26 cellular contexts compared by ENCODE assay signal in the genomic region with DNA sequence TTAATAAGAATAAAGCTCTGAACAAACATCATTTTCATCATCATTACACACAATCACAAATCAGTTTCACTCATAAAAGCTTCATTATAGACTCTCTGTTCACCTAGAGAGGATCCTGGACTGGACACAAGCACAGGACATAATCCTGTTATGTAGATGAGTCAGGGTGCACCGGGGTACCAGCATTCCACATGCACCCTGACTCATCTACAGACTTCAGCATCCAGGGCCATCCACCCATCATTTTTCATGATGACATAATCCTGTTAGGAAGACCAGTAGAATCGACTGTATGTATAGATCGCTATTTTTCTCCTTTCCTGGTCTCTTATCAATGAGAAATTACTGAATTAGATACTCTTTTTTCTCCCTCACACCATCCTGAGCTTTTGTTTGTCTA.
DNase-seq lines count a peak whose midpoint lies in the region; ATAC-seq and TF ChIP-seq lines count a peak whose summit lies in the region.
"Had no signal": no experiment of that assay in that cellular context is flagged by ENCODE, and none has a peak within 500 bp of the region (broad histone marks: within the 10 kb centered on the region; RNA-seq: fewer than 3 reads in every experiment).

No MANE protein-coding gene starts in this region.

- WGBS in esophagus muscularis mucosa, result 70% methylated on average over 3 of the region's 3 CpGs

- no peak for ATAC-seq in HG03432 (IDR thresholded peaks at IDR 0.05; ENCODE audit: unreplicated experiment)
- ATAC-seq: effector memory CD8-positive, alpha-beta T cell; left cardiac atrium had no signal

- intact Hi-C loops in esophagus muscularis mucosa (cut with DNase I), result no loop called here

- no peak for TF ChIP-seq EP300 in esophagus muscularis mucosa (IDR thresholded peaks at IDR 0.05)

- no peaks in the 10 kb centered on the region for H3K4me1 ChIP-seq in esophagus muscularis mucosa

- DNase-seq in NCI-H82 (lab: John Stamatoyannopoulos, UW) (peak; percentile 11), NCI-H82 treated with DMSO at 0.1 percent for 48 hours (lab: John Stamatoyannopoulos, UW; ENCODE audit: unreplicated experiment) (no peak), RWPE1 (ENCODE audit: low spot score) (peak; percentile 34), epithelial cell of prostate (ENCODE audit: low read depth, low spot score) (peak; percentile 41), skeletal muscle cell (ENCODE audit: low read depth) (peak; percentile 57), mesothelial cell of epicardium (ENCODE audit: low spot score in 2 of 2, unreplicated experiment in 2 of 2) (no peak), esophagus muscularis mucosa (ENCODE audit: extremely low spot score) (no peak)
- DNase-seq: activated B cell treated with CpG ODN at 0.5 μM for 24 hours; activated CD4-positive, alpha-beta memory T cell treated with anti-CD3 and anti-CD28 coated beads, Interleukin-2, amount 10 ng/mL, durations not matched to agents 7 days and 5 days; activated naive CD4-positive, alpha-beta T cell treated with Interleukin-2 at 50 U/mL for 16 hours; activated T-cell treated with anti-CD3 and anti-CD28 coated beads, Interleukin-2, amount 50 U/mL, for 24 hours; aorta; effector memory CD8-positive, alpha-beta T cell; KBM-7; left cardiac atrium; midbrain; NCI-H1048; NCI-H2029 treated with DMSO at 0.1 percent for 48 hours; nephron progenitor cell; posterior cingulate gyrus; small intestine; stimulated activated CD4-positive, alpha-beta T cell treated with anti-CD3 and anti-CD28 coated beads, Interleukin-4, amount 100 ng/mL, for 4 hours; T-helper 2 cell had no signal

- no peaks in the 10 kb centered on the region for H3K27me3 ChIP-seq in esophagus muscularis mucosa

- H3K27me3 Mint-ChIP-seq in mesothelial cell of epicardium (ENCODE audit: low read depth), result no peaks in the 10 kb centered on the region
- H3K27me3 Mint-ChIP-seq: activated B cell treated with CpG ODN at 0.5 μM for 24 hours; activated T-cell treated with anti-CD3 and anti-CD28 coated beads, Interleukin-2, amount 50 U/mL, for 24 hours; effector memory CD8-positive, alpha-beta T cell had no signal

- no peak overlapping the region for H3K4me3 Mint-ChIP-seq in mesothelial cell of epicardium
- H3K4me3 Mint-ChIP-seq: activated B cell treated with CpG ODN at 0.5 μM for 24 hours; activated CD4-positive, alpha-beta memory T cell treated with anti-CD3 and anti-CD28 coated beads, Interleukin-2, amount 10 ng/mL, durations not matched to agents 7 days and 5 days; activated T-cell treated with anti-CD3 and anti-CD28 coated beads, Interleukin-2, amount 50 U/mL, for 24 hours; CD14-positive monocyte; effector memory CD8-positive, alpha-beta T cell; nephron progenitor cell had no signal

- no peaks in the 10 kb centered on the region for H3K9me3 Mint-ChIP-seq in mesothelial cell of epicardium
- H3K9me3 Mint-ChIP-seq: activated B cell treated with CpG ODN at 0.5 μM for 24 hours; activated CD4-positive, alpha-beta memory T cell treated with anti-CD3 and anti-CD28 coated beads, Interleukin-2, amount 10 ng/mL, durations not matched to agents 7 days and 5 days; activated T-cell treated with anti-CD3 and anti-CD28 coated beads, Interleukin-2, amount 50 U/mL, for 24 hours; effector memory CD8-positive, alpha-beta T cell; nephron progenitor cell had no signal

- no peak overlapping the region for H3K4me3 ChIP-seq in skeletal muscle cell (ENCODE audit: low read depth, low read length)
- no peak overlapping the region for H3K4me3 ChIP-seq in esophagus muscularis mucosa

- no peaks in the 10 kb centered on the region for H3K36me3 Mint-ChIP-seq in mesothelial cell of epicardium
- H3K36me3 Mint-ChIP-seq: CD14-positive monocyte had no signal

- H3K36me3 ChIP-seq in esophagus muscularis mucosa, result no peaks in the 10 kb centered on the region

- H3K27ac ChIP-seq in RWPE1, result no peak overlapping the region
- no peak overlapping the region for H3K27ac ChIP-seq in epithelial cell of prostate
- no peak overlapping the region for H3K27ac ChIP-seq in esophagus muscularis mucosa (replicated peaks in 1 of 4)
- H3K27ac ChIP-seq: 22Rv1 had no signal

- no peaks in the 10 kb centered on the region for H3K9me3 ChIP-seq in esophagus muscularis mucosa

- H3K4me1 Mint-ChIP-seq in mesothelial cell of epicardium, result peaks cover 1% of the 10 kb centered on the region
- H3K4me1 Mint-ChIP-seq: activated B cell treated with CpG ODN at 0.5 μM for 24 hours; activated CD4-positive, alpha-beta memory T cell treated with anti-CD3 and anti-CD28 coated beads, Interleukin-2, amount 10 ng/mL, durations not matched to agents 7 days and 5 days; CD14-positive monocyte had no signal

- TF ChIP-seq POLR2A in esophagus muscularis mucosa (IDR thresholded peaks at IDR 0.05; ENCODE audit: low read depth), result no peak

- no peak overlapping the region for H3K27ac Mint-ChIP-seq in mesothelial cell of epicardium
- H3K27ac Mint-ChIP-seq: activated B cell treated with CpG ODN at 0.5 μM for 24 hours; activated CD4-positive, alpha-beta memory T cell treated with anti-CD3 and anti-CD28 coated beads, Interleukin-2, amount 10 ng/mL, durations not matched to agents 7 days and 5 days; activated T-cell treated with anti-CD3 and anti-CD28 coated beads, Interleukin-2, amount 50 U/mL, for 24 hours; CD14-positive monocyte; effector memory CD8-positive, alpha-beta T cell; nephron progenitor cell had no signal

- CTCF ChIA-PET in RWPE1 (lab: Yijun Ruan, JAX), result no interaction called here

- POLR2A ChIA-PET in RWPE1 (lab: Yijun Ruan, JAX; ENCODE audit: low non-redundant PET), result no interaction called here

- TF ChIP-seq CTCF in RWPE1 (conservative IDR thresholded peaks at IDR 0.05; ENCODE audit: low read depth) (no peak), mesothelial cell of epicardium (IDR thresholded peaks at IDR 0.05; ENCODE audit: unreplicated experiment) (no peak), esophagus muscularis mucosa (IDR thresholded peaks at IDR 0.05) (no peak)

Comparison
In these comparisons a context has a peak if more than half of its experiments do, and no peak if none do; other contexts are left out.
1. DNase-seq: peak in NCI-H82 (single experiment), RWPE1 (single experiment), epithelial cell of prostate (single experiment) and skeletal muscle cell (single experiment); none in NCI-H82 treated with DMSO at 0.1 percent for 48 hours (single experiment), mesothelial cell of epicardium (0 of 2) and esophagus muscularis mucosa (single experiment).